In genomic region chr9:75105841-75106240, GRCh38 we compare ENCODE assay signal across 15 cellular contexts. TPM values are rescaled to one million over a fixed set of nuclear protein-coding genes. Genes with fewer than 3 reads are reported as not detected.
DNase-seq lines count a peak whose midpoint lies in the region; ATAC-seq and TF ChIP-seq lines count a peak whose summit lies in the region.
"Had no signal": no experiment of that assay in that cellular context is flagged by ENCODE, and none has a peak within 500 bp of the region (broad histone marks: within the 10 kb centered on the region; RNA-seq: fewer than 3 reads in every experiment).

No MANE protein-coding gene starts in this region.

- no peaks in the 10 kb centered on the region for H3K27me3 Mint-ChIP-seq in activated CD4-positive, alpha-beta memory T cell treated with anti-CD3 and anti-CD28 coated beads, Interleukin-2, amount 10 ng/mL, durations not matched to agents 7 days and 5 days
- H3K27me3 Mint-ChIP-seq in activated CD4-positive, alpha-beta memory T cell treated with anti-CD3 and anti-CD28 coated beads for 36 hours = no peaks in the 10 kb centered on the region
- H3K27me3 Mint-ChIP-seq in osteocyte (ENCODE audit: unreplicated experiment) = no peaks in the 10 kb centered on the region
- H3K27me3 Mint-ChIP-seq: stimulated activated naive CD8-positive, alpha-beta T cell treated with anti-CD3 and anti-CD28 coated beads, Interleukin-15, amount 100 ng/mL, for 72 hours had no signal

- TF ChIP-seq POLR2A in GM18505 (IDR thresholded peaks at IDR 0.05; ENCODE audit: borderline replicate concordance, extremely low read depth, insufficient read depth, insufficient read length) = no peak

- BruUV-seq in OCI-LY7 (replicated peaks; lab: Mats Ljungman, UMichigan) = no TSS peak

- CTCF ChIA-PET in activated CD4-positive, alpha-beta memory T cell treated with anti-CD3 and anti-CD28 coated beads, Interleukin-2, amount 10 ng/mL, durations not matched to agents 7 days and 5 days (lab: Charles Lee) = interaction anchor here (0.9 to 1.8 kb wide), 3 partner anchors 46 to 79 kb away, joined by 3 to 6 read pairs (median 3); no protein-coding TSS in a partner anchor
- CTCF ChIA-PET in activated CD4-positive, alpha-beta memory T cell treated with anti-CD3 and anti-CD28 coated beads for 36 hours (lab: Charles Lee) = interaction anchor here (0.7 kb wide), 1 partner anchor 223 kb away, joined by 3 read pairs; no protein-coding TSS in a partner anchor
- CTCF ChIA-PET in OCI-LY7 (lab: Charles Lee; ENCODE audit: unreplicated experiment) = no interaction called here

- peaks cover 66% of the 10 kb centered on the region for H3K36me3 Mint-ChIP-seq in activated CD4-positive, alpha-beta memory T cell treated with anti-CD3 and anti-CD28 coated beads, Interleukin-2, amount 10 ng/mL, durations not matched to agents 7 days and 5 days (ENCODE audit: low read depth)
- peaks cover 13% of the 10 kb centered on the region for H3K36me3 Mint-ChIP-seq in activated CD4-positive, alpha-beta memory T cell treated with anti-CD3 and anti-CD28 coated beads for 36 hours
- H3K36me3 Mint-ChIP-seq in osteocyte (ENCODE audit: unreplicated experiment) = no peaks in the 10 kb centered on the region

- peaks cover 72% of the 10 kb centered on the region for H3K4me1 Mint-ChIP-seq in activated CD4-positive, alpha-beta memory T cell treated with anti-CD3 and anti-CD28 coated beads, Interleukin-2, amount 10 ng/mL, durations not matched to agents 7 days and 5 days
- peaks cover 64% of the 10 kb centered on the region for H3K4me1 Mint-ChIP-seq in activated CD4-positive, alpha-beta memory T cell treated with anti-CD3 and anti-CD28 coated beads for 36 hours (ENCODE audit: low read depth)
- H3K4me1 Mint-ChIP-seq in osteocyte (ENCODE audit: unreplicated experiment) = peaks cover 16% of the 10 kb centered on the region

- no peaks in the 10 kb centered on the region for H3K9me3 ChIP-seq in OCI-LY7 (ENCODE audit: low read length)
- H3K9me3 ChIP-seq: right atrium auricular region, uterus had no signal

- H3K9me3 Mint-ChIP-seq in activated CD4-positive, alpha-beta memory T cell treated with anti-CD3 and anti-CD28 coated beads, Interleukin-2, amount 10 ng/mL, durations not matched to agents 7 days and 5 days = no peaks in the 10 kb centered on the region
- no peaks in the 10 kb centered on the region for H3K9me3 Mint-ChIP-seq in activated CD4-positive, alpha-beta memory T cell treated with anti-CD3 and anti-CD28 coated beads for 36 hours
- H3K9me3 Mint-ChIP-seq in osteocyte (ENCODE audit: unreplicated experiment) = no peaks in the 10 kb centered on the region
- H3K9me3 Mint-ChIP-seq: stimulated activated naive CD8-positive, alpha-beta T cell treated with anti-CD3 and anti-CD28 coated beads, Interleukin-15, amount 100 ng/mL, for 72 hours had no signal

- no peak overlapping the region for H3K27ac ChIP-seq in OCI-LY7 (ENCODE audit: low read depth, low read length, poor library complexity, severe bottlenecking)
- H3K27ac ChIP-seq: right atrium auricular region had no signal

- H3K27ac Mint-ChIP-seq in activated CD4-positive, alpha-beta memory T cell treated with anti-CD3 and anti-CD28 coated beads, Interleukin-2, amount 10 ng/mL, durations not matched to agents 7 days and 5 days = peak overlapping the region; percentile 13
- H3K27ac Mint-ChIP-seq in activated CD4-positive, alpha-beta memory T cell treated with anti-CD3 and anti-CD28 coated beads for 36 hours = no peak overlapping the region
- H3K27ac Mint-ChIP-seq in osteocyte (ENCODE audit: unreplicated experiment) = peak overlapping the region; percentile 51

- H3K4me2 ChIP-seq in OCI-LY7 (ENCODE audit: low read length) = no peak overlapping the region

- H3K36me3 ChIP-seq in OCI-LY7 (ENCODE audit: insufficient read depth, low read length) = peaks cover 6% of the 10 kb centered on the region; the same call in 1 of the 2 replicates
- H3K36me3 ChIP-seq: right atrium auricular region, uterus had no signal

- in situ Hi-C loops in SK-MEL-5 (cut with HindIII; ENCODE audit: low pct_unique_long_range_greater_than_20kb, low sequenced_read_pairs) = no loop called here

- intact Hi-C loops in activated CD4-positive, alpha-beta memory T cell treated with anti-CD3 and anti-CD28 coated beads for 36 hours (cut with micrococcal nuclease) = no loop called here
- intact Hi-C loops in OCI-LY7 (cut with micrococcal nuclease; ENCODE audit: unreplicated experiment) = no loop called here

- TF ChIP-seq CTCF in osteocyte (IDR thresholded peaks at IDR 0.05) = no peak
- no peak for TF ChIP-seq CTCF in OCI-LY7 (conservative IDR thresholded peaks at IDR 0.05; ENCODE audit: low read length)

- H4K20me1 ChIP-seq in OCI-LY7 (ENCODE audit: insufficient read depth, low read length) = 0 out of 2 replicates have a peak, but pooled peaks cover 11% of the 10 kb centered on the region

- POLR2A ChIA-PET in activated CD4-positive, alpha-beta memory T cell treated with anti-CD3 and anti-CD28 coated beads, Interleukin-2, amount 10 ng/mL, durations not matched to agents 7 days and 5 days (lab: Charles Lee) = interaction anchor here (0.8 to 3.3 kb wide), 5 partner anchors 14 to 46 kb away, joined by 3 to 14 read pairs (median 4); no protein-coding TSS in a partner anchor
- POLR2A ChIA-PET in activated CD4-positive, alpha-beta memory T cell treated with anti-CD3 and anti-CD28 coated beads for 36 hours (lab: Charles Lee) = interaction anchor here (1.2 kb wide), 1 partner anchor 11 kb away, joined by 3 read pairs; no protein-coding TSS in a partner anchor
- POLR2A ChIA-PET in OCI-LY7 (lab: Charles Lee) = interaction anchor here (0.7 to 2.4 kb wide), 2 partner anchors 14 to 29 kb away, joined by 3 to 9 read pairs; no protein-coding TSS in a partner anchor

- DNase-seq in activated CD4-positive, alpha-beta memory T cell treated with anti-CD3 and anti-CD28 coated beads, Interleukin-2, amount 10 ng/mL, durations not matched to agents 7 days and 5 days = no peak
- DNase-seq in activated CD4-positive, alpha-beta memory T cell treated with anti-CD3 and anti-CD28 coated beads for 36 hours = no peak
- DNase-seq in SK-MEL-5 (ENCODE audit: low read depth, low spot score) = peak; percentile 70
- DNase-seq in foreskin melanocyte = peak; percentile 81
- DNase-seq in osteocyte (ENCODE audit: extremely low spot score, unreplicated experiment) = no peak
- no peak for DNase-seq in kidney glomerular epithelial cell (lab: John Stamatoyannopoulos, UW)
- no peak for DNase-seq in OCI-LY7 (ENCODE audit: low spot score)
- DNase-seq: activated effector memory CD4-positive, alpha-beta T cell treated with anti-CD3 and anti-CD28 coated beads, Interleukin-2, amount 50 U/mL, for 16 hours; mesenchymal stem cell; NCI-H1417 treated with DMSO at 0.1 percent for 48 hours; nucleus accumbens; stimulated activated naive CD8-positive, alpha-beta T cell treated with anti-CD3 and anti-CD28 coated beads, Interleukin-15, amount 100 ng/mL, for 72 hours; uterus had no signal

- no peak overlapping the region for H2AFZ ChIP-seq in OCI-LY7 (ENCODE audit: low read length)

- no peaks in the 10 kb centered on the region for H3K4me1 ChIP-seq in OCI-LY7 (ENCODE audit: insufficient read depth, low read length, poor library complexity, severe bottlenecking)

- H3K4me3 Mint-ChIP-seq in activated CD4-positive, alpha-beta memory T cell treated with anti-CD3 and anti-CD28 coated beads, Interleukin-2, amount 10 ng/mL, durations not matched to agents 7 days and 5 days = no peak overlapping the region
- H3K4me3 Mint-ChIP-seq in activated CD4-positive, alpha-beta memory T cell treated with anti-CD3 and anti-CD28 coated beads for 36 hours = no peak overlapping the region
- H3K4me3 Mint-ChIP-seq in osteocyte (ENCODE audit: unreplicated experiment) = no peak overlapping the region
- H3K4me3 Mint-ChIP-seq: stimulated activated naive CD8-positive, alpha-beta T cell treated with anti-CD3 and anti-CD28 coated beads, Interleukin-15, amount 100 ng/mL, for 72 hours had no signal

- peaks cover 5% of the 10 kb centered on the region; the same call in 1 of the 2 replicates for H3K79me2 ChIP-seq in OCI-LY7 (ENCODE audit: insufficient read depth, low read depth, low read length)

- no peak overlapping the region for H3K4me3 ChIP-seq in OCI-LY7 (ENCODE audit: low read depth, low read length, poor library complexity, severe bottlenecking)
- H3K4me3 ChIP-seq: right atrium auricular region, uterus had no signal

- no peak for ATAC-seq in GM18505 (IDR thresholded peaks at IDR 0.05; ENCODE audit: unreplicated experiment)
- ATAC-seq: stimulated activated naive CD8-positive, alpha-beta T cell treated with anti-CD3 and anti-CD28 coated beads, Interleukin-15, amount 100 ng/mL, for 72 hours had no signal

- no peaks in the 10 kb centered on the region for H3K9me2 ChIP-seq in OCI-LY7 (ENCODE audit: insufficient read depth, low read length)

RNA-seq across cellular contexts. Expression of gene OSTF1, which starts 17.5 kb away (rescaled TPM):
- 100 to 1,000 TPM; 253 to 255 TPM for total RNA-seq in activated CD4-positive, alpha-beta memory T cell treated with anti-CD3 and anti-CD28 coated beads, Interleukin-2, amount 10 ng/mL, durations not matched to agents 7 days and 5 days
- 100 to 1,000 TPM; 151 TPM for total RNA-seq in activated CD4-positive, alpha-beta memory T cell treated with anti-CD3 and anti-CD28 coated beads for 36 hours
- total RNA-seq in SK-MEL-5 (2014; rRNA removed; shearing (Covaris generic)) = 28.6 and 30.7 TPM in 2 replicates
- 18.6 and 19.5 TPM in 2 replicates for polyA plus RNA-seq in SK-MEL-5 (2015; cell fraction: cytosol; rRNA removed)
- polyA plus RNA-seq in SK-MEL-5 (2015; cell fraction: nucleus; rRNA removed) = 4.6 and 5.8 TPM in 2 replicates
- 21.4 and 21.8 TPM in 2 replicates for total RNA-seq in osteocyte
- 37.3 and 49.9 TPM in 2 replicates for total RNA-seq in OCI-LY7 (2014; rRNA removed; shearing (Covaris generic))
- total RNA-seq in OCI-LY7 (2022) = 51.7 and 58.1 TPM in 2 replicates

RNA-seq across cellular contexts. Expression of gene NMRK1, which starts 17.9 kb away (rescaled TPM):
- 10 to 100 TPM; 74.2 to 76.7 TPM for total RNA-seq in activated CD4-positive, alpha-beta memory T cell treated with anti-CD3 and anti-CD28 coated beads, Interleukin-2, amount 10 ng/mL, durations not matched to agents 7 days and 5 days
- total RNA-seq in activated CD4-positive, alpha-beta memory T cell treated with anti-CD3 and anti-CD28 coated beads for 36 hours = 10 to 100 TPM; 35.3 to 41.2 TPM
- total RNA-seq in SK-MEL-5 (2014; rRNA removed; shearing (Covaris generic)) = 16.0 and 20.9 TPM in 2 replicates
- polyA plus RNA-seq in SK-MEL-5 (2015; cell fraction: cytosol; rRNA removed) = 5.9 and 8.3 TPM in 2 replicates
- polyA plus RNA-seq in SK-MEL-5 (2015; cell fraction: nucleus; rRNA removed) = 27.7 and 42.7 TPM in 2 replicates
- total RNA-seq in osteocyte (11.4 and 11.9 TPM in 2 replicates), OCI-LY7 (2022) (32.8 and 33.2 TPM in 2 replicates)
- 17.0 and 26.0 TPM in 2 replicates for total RNA-seq in OCI-LY7 (2014; rRNA removed; shearing (Covaris generic))

Comparison
In these comparisons a context has a peak if more than half of its experiments do, and no peak if none do; other contexts are left out.
1. DNase-seq: peak in SK-MEL-5 (single experiment) and foreskin melanocyte (single experiment); none in activated CD4-positive, alpha-beta memory T cell treated with anti-CD3 and anti-CD28 coated beads, Interleukin-2, amount 10 ng/mL, durations not matched to agents 7 days and 5 days (single experiment), activated CD4-positive, alpha-beta memory T cell treated with anti-CD3 and anti-CD28 coated beads for 36 hours (single experiment), osteocyte (single experiment), kidney glomerular epithelial cell (single experiment) and OCI-LY7 (single experiment).